1 cellular context compared by ENCODE assay signal in genomic region chr1:227729144-227729880, GRCh38.
A peak's percentile ranks its signal among the peaks of the same experiment; 100 is the strongest.
TF ChIP-seq lines count a peak whose summit lies in the region.

No MANE protein-coding gene starts in this region.

TF ChIP-seq in GM12878, 131 proteins besides CTCF, POLR2A, EP300 and RAD21 (continued from another document):
- TF ChIP-seq CUX1 (IDR thresholded peaks at IDR 0.05; ENCODE audit: insufficient replicate concordance, low read depth, low read length) (no peak), BHLHE40 (IDR thresholded peaks at IDR 0.05; ENCODE audit: borderline replicate concordance in 1 of 2, low read depth in 2 of 2, low read length in 1 of 2) (peak; percentile 16 to 54; a peak in 1 of 4 replicates), SKIL (IDR thresholded peaks at IDR 0.05; ENCODE audit: low read depth, poor library complexity, severe bottlenecking) (no peak), EGR1 (IDR thresholded peaks at IDR 0.05; ENCODE audit: borderline replicate concordance in 1 of 2, low read depth in 2 of 2, low read length in 2 of 2) (no peak), IKZF1 (conservative IDR thresholded peaks at IDR 0.05) (no peak), GABPA (IDR thresholded peaks at IDR 0.05; ENCODE audit: low read depth) (no peak), BCL3 (IDR thresholded peaks at IDR 0.05; ENCODE audit: borderline replicate concordance, insufficient read depth, low read depth, low read length, poor library complexity, severe bottlenecking) (peak; percentile 5), ZBTB4 (CRISPR knock-in tag; IDR thresholded peaks at IDR 0.05) (no peak), ZSCAN29 (IDR thresholded peaks at IDR 0.05) (no peak), PML (IDR thresholded peaks at IDR 0.05; ENCODE audit: low read length) (peak; percentile 5; the same call in 1 of the 2 replicates), ZNF217 (IDR thresholded peaks at IDR 0.05) (no peak), PBX3 (IDR thresholded peaks at IDR 0.05; ENCODE audit: insufficient replicate concordance, low read depth, low read length) (no peak), SUPT20H (IDR thresholded peaks at IDR 0.05; ENCODE audit: borderline replicate concordance, control insufficient read depth, low read depth, low read length) (no peak)
